Comparison of ENCODE assay signal across 28 cellular contexts in genomic region chr22:43338766-43339345, GRCh38. TPM values are rescaled to one million over a fixed set of nuclear protein-coding genes. Genes with fewer than 3 reads are reported as not detected.
DNase-seq lines count a peak whose midpoint lies in the region; ATAC-seq and TF ChIP-seq lines count a peak whose summit lies in the region.
"Had no signal": no experiment of that assay in that cellular context is flagged by ENCODE, and none has a peak within 500 bp of the region (broad histone marks: within the 10 kb centered on the region; RNA-seq: fewer than 3 reads in every experiment).

No MANE protein-coding gene starts in this region.

- BruUV-seq in A673 (replicated peaks; lab: Mats Ljungman, UMichigan) = no TSS peak

- H3K4me1 ChIP-seq in A673 (ENCODE audit: insufficient read depth, low read length, poor library complexity, severe bottlenecking) = no peaks in the 10 kb centered on the region
- H3K4me1 ChIP-seq: Caco-2, SJCRH30 had no signal

- peaks cover 73% of the 10 kb centered on the region for H3K27me3 ChIP-seq in A673 (replicated peaks; ENCODE audit: insufficient read depth, low read depth, low read length, poor library complexity)
- peaks cover 24% of the 10 kb centered on the region for H3K27me3 ChIP-seq in H7 (ENCODE audit: control insufficient read depth, insufficient read depth, low read length)
- H3K27me3 ChIP-seq: SJCRH30 had no signal

- no peak overlapping the region for H3K27ac ChIP-seq in A673 (ENCODE audit: low read depth, low read length, poor library complexity, severe bottlenecking)
- H3K27ac ChIP-seq: A549, C4-2B, SJCRH30 had no signal

- intact Hi-C loops in A673 (cut with micrococcal nuclease; ENCODE audit: unreplicated experiment) = no loop called here

- no peaks in the 10 kb centered on the region for H3K9me3 ChIP-seq in A673 (ENCODE audit: low read depth, low read length, poor library complexity, severe bottlenecking)
- H3K9me3 ChIP-seq: A549, Caco-2 had no signal

- DNase-seq in A673 (ENCODE audit: low spot score) = no peak
- peak; percentile 77 for DNase-seq in H7
- DNase-seq in RPMI7951 (ENCODE audit: low read depth) = peak; percentile 31
- peak; percentile 75 for DNase-seq in iPS-NIHi11 (ENCODE audit: low spot score)
- DNase-seq in ACHN = no peak
- DNase-seq: Caco-2; CD8-positive, alpha-beta T cell; DMS79 treated with DMSO at 0.1 percent for 48 hours; GF-D8; H9; HFFc6; NCI-H1092; NCI-H1417 treated with DMSO at 0.1 percent for 48 hours; NCI-H187 treated with DMSO at 0.1 percent for 48 hours; NCI-H2107; NCI-H774; NK-92 treated with Interleukin-12 subunit alpha and Interleukin-12 subunit beta, amount 100 ng/mL, for 24 hours; PC-3; SJCRH30; T-helper 17 cell had no signal

- H3K4me3 ChIP-seq in A673 (ENCODE audit: low read depth, low read length, poor library complexity, severe bottlenecking) (no peak overlapping the region), H7 (ENCODE audit: insufficient read depth, low read depth, low read length) (no peak overlapping the region)
- H3K4me3 ChIP-seq: A549, SJCRH30 had no signal

- POLR2A ChIA-PET in A673 (lab: Charles Lee; ENCODE audit: low non-redundant PET) = interaction anchor here (0.5 kb wide), 1 partner anchor 27 kb away, joined by 3 read pairs; no protein-coding TSS in a partner anchor

- CTCF ChIA-PET in A673 (lab: Charles Lee) = no interaction called here

- H3K36me3 ChIP-seq in A673 (ENCODE audit: insufficient read depth, low read length, poor library complexity, severe bottlenecking) (no peaks in the 10 kb centered on the region), H7 (replicated peaks; ENCODE audit: control insufficient read depth, insufficient read depth, low read length) (no peaks in the 10 kb centered on the region)

- in situ Hi-C loops in ACHN (cut with HindIII; ENCODE audit: low pct_ligation_motif_present, low pct_unique_long_range_greater_than_20kb, low sequenced_read_pairs) = no loop called here

- 0 out of 2 replicates have a peak, but pooled peaks have one; percentile 16 for TF ChIP-seq CTCF in A673 (conservative IDR thresholded peaks at IDR 0.05; ENCODE audit: low read depth, low read length)

- ATAC-seq in HG03175 (IDR thresholded peaks at IDR 0.05; ENCODE audit: unreplicated experiment) (no peak), GM18861 (IDR thresholded peaks at IDR 0.05; ENCODE audit: unreplicated experiment) (no peak), HG03135 (IDR thresholded peaks at IDR 0.05; ENCODE audit: unreplicated experiment) (no peak)
- ATAC-seq: A549; CD8-positive, alpha-beta T cell; PC-3; Right ventricle myocardium inferior; SK-N-SH treated with all-trans-retinoic acid at 6 μM for 48 hours; T-helper 17 cell had no signal

RNA-seq across cellular contexts. Expression of gene SCUBE1, which starts 4.3 kb away (rescaled TPM):
- total RNA-seq in A673 (2021) = 0.24 and 0.42 TPM in 2 replicates
- total RNA-seq in H7 (2014; rRNA removed; shearing (Covaris generic)) = 0.45 and 0.89 TPM in 2 replicates
- total RNA-seq in RPMI7951 (2014; rRNA removed; shearing (Covaris generic)) = 7.0 and 9.2 TPM in 2 replicates
- total RNA-seq: B cell; Caco-2; CD8-positive, alpha-beta T cell; HFFc6; PC-3; T-helper 17 cell had no signal

Comparison
In these comparisons a context has a peak if more than half of its experiments do, and no peak if none do; other contexts are left out.
1. DNase-seq: peak in H7 (single experiment), RPMI7951 (single experiment) and iPS-NIHi11 (single experiment); none in A673 (single experiment) and ACHN (single experiment).